In the genomic region with DNA sequence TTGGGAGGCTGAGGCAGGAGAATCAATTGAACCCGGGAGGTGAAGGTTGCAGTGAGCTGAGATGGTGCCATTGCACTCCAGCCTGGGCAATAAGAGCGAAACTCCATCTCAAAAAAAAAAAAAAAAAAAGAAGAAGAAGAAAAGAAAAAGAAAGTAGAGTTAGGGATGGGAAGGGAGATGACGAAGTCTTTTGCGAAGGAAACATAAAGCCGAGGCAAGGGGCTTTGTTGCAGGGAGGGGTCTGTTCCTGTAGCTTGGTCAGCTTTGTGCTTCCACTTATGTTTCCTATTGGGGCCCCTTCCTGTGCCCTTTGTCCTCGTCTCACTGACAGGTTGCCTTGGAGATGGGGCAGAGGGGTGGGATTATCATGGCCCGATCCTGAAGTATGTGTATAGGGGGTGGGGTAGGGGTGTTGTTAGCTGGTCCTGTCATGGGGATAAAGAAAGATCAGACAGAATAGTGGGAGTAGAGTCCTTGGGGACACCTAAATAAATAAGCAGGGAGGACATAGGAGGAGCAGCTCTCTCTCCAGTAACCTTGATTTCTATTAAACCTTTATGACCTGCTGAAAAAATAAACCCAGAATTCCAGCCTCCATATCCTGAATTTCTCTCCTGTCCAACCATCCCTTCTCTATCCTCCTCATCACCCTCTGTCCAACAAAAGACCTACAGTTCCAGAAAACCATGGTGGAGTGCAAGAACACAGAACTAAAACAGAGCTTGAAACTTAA, we compare ENCODE assay signal across 8 cellular contexts. TPM values are rescaled to one million over a fixed set of nuclear protein-coding genes. Genes with fewer than 3 reads are reported as not detected.
DNase-seq lines count a peak whose midpoint lies in the region; ATAC-seq, FAIRE-seq and TF ChIP-seq lines count a peak whose summit lies in the region.

No MANE protein-coding gene starts in this region.

- H3K36me3 ChIP-seq in astrocyte (ENCODE audit: insufficient read depth, low read length) (peaks cover 15% of the 10 kb centered on the region), mesodermal cell (ENCODE audit: control insufficient read depth, insufficient read depth, low read length) (peaks cover 38% of the 10 kb centered on the region)

- TF ChIP-seq POLR2A in GM15510 (IDR thresholded peaks at IDR 0.05; ENCODE audit: borderline replicate concordance, extremely low read depth, insufficient read length), result peak; percentile 44

- peak overlapping the region; percentile 93 for H3K4me2 ChIP-seq in astrocyte (ENCODE audit: low read length)

- no peak for ATAC-seq in HG03175 (IDR thresholded peaks at IDR 0.05; ENCODE audit: unreplicated experiment)
- ATAC-seq in HG02970 (IDR thresholded peaks at IDR 0.05; ENCODE audit: low FRiP score, unreplicated experiment), result no peak
- no peak for ATAC-seq in HG03196 (IDR thresholded peaks at IDR 0.05; ENCODE audit: unreplicated experiment)

- H3K4me1 Mint-ChIP-seq in astrocyte (ENCODE audit: low read depth, unreplicated experiment), result peaks cover 37% of the 10 kb centered on the region

- peak overlapping the region; percentile 99 for H3K4me3 Mint-ChIP-seq in astrocyte (ENCODE audit: unreplicated experiment)

- peak overlapping the region; percentile 18 for H3K4me3 ChIP-seq in astrocyte (ENCODE audit: insufficient read depth, low read depth, low read length)
- H3K4me3 ChIP-seq in mesodermal cell (ENCODE audit: extremely low read depth, insufficient read depth, low read length, poor library complexity, severe bottlenecking), result peak overlapping the region; percentile 98

- H3K27ac ChIP-seq in astrocyte (ENCODE audit: low read depth, low read length) (peak overlapping the region; percentile 54), mesodermal cell (ENCODE audit: low read depth, low read length, severe bottlenecking) (peak overlapping the region; percentile 98)

- peaks cover 28% of the 10 kb centered on the region for H4K20me1 ChIP-seq in astrocyte (ENCODE audit: insufficient read depth, low read length)

- H3K4me1 ChIP-seq in astrocyte (ENCODE audit: insufficient read depth, low read length) (peaks cover 42% of the 10 kb centered on the region), mesodermal cell (ENCODE audit: control insufficient read depth, insufficient read depth, low read length, poor library complexity, severe bottlenecking) (peaks cover 40% of the 10 kb centered on the region)

- H3K27ac Mint-ChIP-seq in astrocyte (ENCODE audit: unreplicated experiment), result peak overlapping the region; percentile 99

- peaks cover 16% of the 10 kb centered on the region for H3K36me3 Mint-ChIP-seq in astrocyte (ENCODE audit: low read depth, unreplicated experiment)

- no peak for TF ChIP-seq CTCF in astrocyte (IDR thresholded peaks at IDR 0.05; ENCODE audit: insufficient read depth, low read depth, low read length)

- H3K27me3 ChIP-seq in astrocyte (ENCODE audit: insufficient read depth, low read length), result no peaks in the 10 kb centered on the region

- DNase-seq in NCI-H345 (lab: John Stamatoyannopoulos, UW) (peak; percentile 40), astrocyte (ENCODE audit: low read depth) (no peak), NCI-H226 (no peak)

- H3K27me3 Mint-ChIP-seq in astrocyte (ENCODE audit: low read depth, unreplicated experiment), result no peaks in the 10 kb centered on the region

- peak overlapping the region; percentile 57 for H2AFZ ChIP-seq in astrocyte (ENCODE audit: low read depth, low read length)

- no peak for FAIRE-seq in astrocyte (lab: Jason Lieb, UNC)

- peak overlapping the region; percentile 50 for H3K9ac ChIP-seq in astrocyte (ENCODE audit: low read length)

- peaks cover 46% of the 10 kb centered on the region for H3K79me2 ChIP-seq in astrocyte (ENCODE audit: insufficient read depth, low read length)

- no peaks in the 10 kb centered on the region for H3K9me3 Mint-ChIP-seq in astrocyte (ENCODE audit: unreplicated experiment)

- H3K9me3 ChIP-seq in astrocyte (ENCODE audit: insufficient read depth, low read depth, low read length) (no peaks in the 10 kb centered on the region), mesodermal cell (ENCODE audit: control insufficient read depth, low read length) (no peaks in the 10 kb centered on the region)

- WGBS in mesodermal cell (ENCODE audit: insufficient coverage in 2 of 2), 2 experiments, result 31 to 38% methylated on average over 3 to 5 of the region's 7 CpGs

RNA-seq across cellular contexts. Expression of a gene that starts 1.2 kb away (rescaled TPM):
- total RNA-seq in astrocyte, result 484 and 518 TPM in 2 replicates
- 774 TPM for polyA plus RNA-seq in mesodermal cell (2013, experiment 1 of 2)
- 678 TPM for polyA plus RNA-seq in mesodermal cell (2013, experiment 2 of 2)

RNA-seq across cellular contexts. Expression of a gene that starts 2.3 kb away (rescaled TPM):
- total RNA-seq in astrocyte, result 5.7 and 6.8 TPM in 2 replicates
- 31.6 TPM for polyA plus RNA-seq in mesodermal cell (2013, experiment 1 of 2)
- polyA plus RNA-seq in mesodermal cell (2013, experiment 2 of 2), result 21.8 TPM

RNA-seq across cellular contexts. Expression of a gene that starts 8.4 kb away (rescaled TPM):
- 62.5 and 72.4 TPM in 2 replicates for total RNA-seq in astrocyte
- polyA plus RNA-seq in mesodermal cell (2013, experiment 1 of 2), result 159 TPM
- 131 TPM for polyA plus RNA-seq in mesodermal cell (2013, experiment 2 of 2)

RNA-seq across cellular contexts. Expression of a gene that starts 14.3 kb away (rescaled TPM):
- total RNA-seq in astrocyte, result not detected in 2 replicates
- polyA plus RNA-seq in mesodermal cell (2013, experiment 1 of 2), result 0.11 TPM
- not detected for polyA plus RNA-seq in mesodermal cell (2013, experiment 2 of 2)

RNA-seq across cellular contexts. Expression of a gene that starts 15.9 kb away (rescaled TPM):
- 0.41 and 0.66 TPM in 2 replicates for total RNA-seq in astrocyte
- 0.85 TPM for polyA plus RNA-seq in mesodermal cell (2013, experiment 1 of 2)
- polyA plus RNA-seq in mesodermal cell (2013, experiment 2 of 2), result 1.2 TPM
